Comparison of ENCODE assay signal across 28 cellular contexts in the genomic region with DNA sequence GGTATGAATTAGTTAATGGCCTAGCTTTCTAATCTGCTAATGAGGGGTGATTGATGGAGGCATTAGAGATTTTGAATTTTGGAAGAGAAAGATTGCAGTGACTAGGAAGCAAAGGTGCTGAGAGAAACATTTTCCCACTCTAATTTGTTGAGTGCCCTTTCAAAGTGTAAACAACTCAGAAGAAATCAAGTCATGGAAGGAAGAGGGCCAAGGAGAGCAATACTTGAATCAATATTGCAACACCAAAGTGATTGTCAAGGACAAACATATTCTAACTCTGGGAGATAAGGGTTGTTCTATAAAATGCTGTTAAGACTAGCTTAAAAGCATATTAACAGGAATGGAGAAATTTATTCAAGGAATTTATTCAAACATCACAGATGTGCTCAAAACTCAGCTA.
"Had no signal": no experiment of that assay in that cellular context is flagged by ENCODE, and none has a peak within 500 bp of the region (broad histone marks: within the 10 kb centered on the region; RNA-seq: fewer than 3 reads in every experiment).

No MANE protein-coding gene starts in this region.

- H3K4me3 ChIP-seq: colonic mucosa, coronary artery, dorsolateral prefrontal cortex, esophagus muscularis mucosa, esophagus squamous epithelium, gastrocnemius medialis, gastroesophageal sphincter, heart left ventricle, heart right ventricle had no signal

- H3K27me3 ChIP-seq: colonic mucosa, esophagus muscularis mucosa, esophagus squamous epithelium, foreskin keratinocyte, gastrocnemius medialis, gastroesophageal sphincter, heart left ventricle, heart right ventricle had no signal

- DNase-seq: colonic mucosa; cortex of kidney; dermis blood vessel endothelial cell; dorsolateral prefrontal cortex; effector CD4-positive, alpha-beta T cell; effector CD8-positive, alpha-beta T cell; effector memory CD4-positive, alpha-beta T cell; effector memory CD8-positive, alpha-beta T cell; endodermal cell; erythroblast; esophagus squamous epithelium; foreskin fibroblast; foreskin keratinocyte; foreskin melanocyte; gastrocnemius medialis; glutamatergic neuron; head of caudate nucleus; heart left ventricle; heart right ventricle had no signal

- FAIRE-seq: colon, endometrium, endothelial cell of umbilical vein, frontal cortex had no signal

- H3K9me3 ChIP-seq: colonic mucosa, esophagus squamous epithelium, gastrocnemius medialis, gastroesophageal sphincter had no signal

- ATAC-seq: effector memory CD8-positive, alpha-beta T cell; esophagus mucosa; foreskin keratinocyte; gastrocnemius medialis; gastroesophageal sphincter; heart left ventricle; heart right ventricle had no signal

- H3K27ac ChIP-seq: colonic mucosa, coronary artery, dorsolateral prefrontal cortex, epithelial cell of prostate, esophagus muscularis mucosa, esophagus squamous epithelium, foreskin keratinocyte, gastrocnemius medialis, gastroesophageal sphincter, heart left ventricle, heart right ventricle had no signal

- H3K4me1 ChIP-seq: colonic mucosa, esophagus muscularis mucosa, esophagus squamous epithelium, gastrocnemius medialis, gastroesophageal sphincter, heart left ventricle had no signal

- H3K36me3 ChIP-seq: colonic mucosa, esophagus muscularis mucosa, esophagus squamous epithelium, gastrocnemius medialis, gastroesophageal sphincter, heart left ventricle, heart right ventricle had no signal
